ENCODE assay signal across 23 cellular contexts in the genomic region with DNA sequence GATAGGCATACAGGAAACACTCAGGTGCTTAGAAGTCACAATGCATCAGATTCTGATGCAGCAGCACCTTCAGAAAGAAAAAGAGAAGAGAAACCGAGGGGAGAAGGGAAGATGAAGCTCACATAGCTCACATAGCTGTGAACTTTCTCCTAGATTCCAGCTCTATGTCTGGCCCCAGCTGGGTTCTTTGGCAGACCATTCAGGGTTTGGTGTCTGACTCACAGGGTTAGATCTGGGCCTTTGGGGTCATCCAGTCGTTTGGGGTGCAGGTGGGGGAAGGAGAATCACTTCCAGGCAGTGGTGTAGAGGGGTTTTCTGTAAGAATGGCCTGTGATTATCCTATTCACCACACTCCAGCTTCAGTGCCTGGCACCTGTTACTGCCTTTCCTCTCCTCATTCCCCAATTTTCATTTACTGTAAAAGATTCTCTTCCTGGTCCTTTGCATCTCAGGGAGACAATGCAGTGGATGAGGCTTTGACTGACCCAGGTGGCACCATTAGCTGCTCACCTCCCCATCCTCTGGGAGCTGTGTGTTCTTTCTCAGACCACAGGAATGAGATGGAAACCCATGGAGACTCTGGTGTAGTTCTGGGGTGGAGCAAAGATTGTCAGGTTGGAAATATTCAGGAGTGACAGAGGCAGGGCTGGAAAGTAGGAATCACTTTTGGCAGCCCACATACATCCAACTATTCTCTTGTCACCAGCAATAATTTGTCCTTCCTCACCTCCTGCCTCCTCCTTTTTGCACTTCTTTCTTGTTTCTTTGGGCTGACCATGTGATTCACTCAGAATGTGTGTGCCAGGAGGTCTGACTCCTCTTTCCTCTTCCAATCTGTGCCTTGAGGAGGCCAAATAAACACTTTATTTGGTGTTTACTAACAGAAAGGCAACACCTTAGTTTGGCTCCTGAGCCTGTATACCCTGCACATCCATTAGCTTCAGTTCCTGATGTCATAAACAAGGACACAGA.
A peak's percentile ranks its signal among the peaks of the same experiment; 100 is the strongest.
DNase-seq lines count a peak whose midpoint lies in the region; ATAC-seq and TF ChIP-seq lines count a peak whose summit lies in the region.
"Had no signal": no experiment of that assay in that cellular context is flagged by ENCODE, and none has a peak within 500 bp of the region (broad histone marks: within the 10 kb centered on the region; RNA-seq: fewer than 3 reads in every experiment).

No MANE protein-coding gene starts in this region.

- no peak overlapping the region for H3K27ac ChIP-seq in colonic mucosa
- peak overlapping the region; percentile 34 to 56 for H3K27ac ChIP-seq in aorta (ENCODE audit: low read depth in 1 of 2, low read length in 2 of 2)
- no peak overlapping the region for H3K27ac ChIP-seq in uterus
- H3K27ac ChIP-seq: breast epithelium, coronary artery had no signal

- no peaks in the 10 kb centered on the region for H3K27me3 ChIP-seq in colonic mucosa
- no peaks in the 10 kb centered on the region for H3K27me3 ChIP-seq in aorta (ENCODE audit: control insufficient read depth in 1 of 2, insufficient read depth in 2 of 2, low read length in 1 of 2)
- H3K27me3 ChIP-seq in uterus = no peaks in the 10 kb centered on the region
- H3K27me3 ChIP-seq: BE2C, breast epithelium, tibial artery had no signal

- 23 to 25% methylated on average over 2 of the region's 2 CpGs for WGBS in aorta, 2 donors

- H3K4me3 ChIP-seq in colonic mucosa (no peak overlapping the region), mucosa of descending colon (no peak overlapping the region), aorta (ENCODE audit: low read length in 2 of 2) (no peak overlapping the region), uterus (no peak overlapping the region)
- H3K4me3 ChIP-seq: breast epithelium, coronary artery, GM12878, tibial artery had no signal

- no peaks in the 10 kb centered on the region for H3K36me3 ChIP-seq in colonic mucosa
- no peaks in the 10 kb centered on the region for H3K36me3 ChIP-seq in mucosa of descending colon (ENCODE audit: low read depth)
- no peaks in the 10 kb centered on the region for H3K36me3 ChIP-seq in aorta (ENCODE audit: control insufficient read depth in 1 of 2, insufficient read depth in 2 of 2, low read length in 1 of 2)
- H3K36me3 ChIP-seq in uterus = no peaks in the 10 kb centered on the region
- H3K36me3 ChIP-seq: BE2C, breast epithelium, tibial artery had no signal

- DNase-seq in Right ventricle myocardium inferior (ENCODE audit: missing footprints) (no peak), cardiac septum (ENCODE audit: low spot score) (no peak), colonic mucosa (peak; percentile 22), mucosa of descending colon (peak in 1 of 3 donors; percentile 12), aorta (no peak), NCI-H1092 (lab: John Stamatoyannopoulos, UW) (no peak), uterus (no peak), SHP77 (lab: John Stamatoyannopoulos, UW) (no peak)
- DNase-seq: activated CD8-positive, alpha-beta memory T cell treated with anti-CD3 and anti-CD28 coated beads for 24 hours; activated gamma-delta T cell; activated naive CD8-positive, alpha-beta T cell treated with anti-CD3 and anti-CD28 coated beads, Interleukin-2, amount 50 U/mL, for 24 hours; activated T-cell treated with anti-CD3 and anti-CD28 coated beads, Interleukin-2, amount 50 U/mL, for 1 hour; BE2C; DMS79; KG1; mesendoderm; NCI-H146; stimulated activated CD4-positive, alpha-beta T cell treated with anti-CD3 and anti-CD28 coated beads, Interleukin-4, amount 100 ng/mL, for 1 hour; stimulated activated naive B cell treated with anti-CD40 and anti-IgM and Interleukin-4, amounts not matched to agents 10 μg/mL and 1 μg/mL and 100 μg/mL, for 72 hours; tibial artery had no signal

- intact Hi-C loops in Right ventricle myocardium inferior (cut with DNase I) = no loop called here
- intact Hi-C loops in cardiac septum (cut with DNase I) = no loop called here
- intact Hi-C loops in colonic mucosa (cut with DNase I) = no loop called here
- intact Hi-C loops in mucosa of descending colon (cut with DNase I, micrococcal nuclease) = no loop called here
- intact Hi-C loops in aorta (cut with DNase I) = no loop called here
- intact Hi-C loops in uterus (cut with DNase I; ENCODE audit: low total_unique reads) = no loop called here

- H3K9me3 ChIP-seq in colonic mucosa = no peaks in the 10 kb centered on the region
- no peaks in the 10 kb centered on the region for H3K9me3 ChIP-seq in mucosa of descending colon
- H3K9me3 ChIP-seq in aorta (ENCODE audit: control insufficient read depth, low read length) = no peaks in the 10 kb centered on the region
- no peaks in the 10 kb centered on the region for H3K9me3 ChIP-seq in uterus
- H3K9me3 ChIP-seq: BE2C, breast epithelium, tibial artery had no signal

- TF ChIP-seq POLR2A in uterus (IDR thresholded peaks at IDR 0.05) = no peak

- TF ChIP-seq CTCF in colonic mucosa (IDR thresholded peaks at IDR 0.05) (no peak), mucosa of descending colon (IDR thresholded peaks at IDR 0.05) (no peak), uterus (IDR thresholded peaks at IDR 0.05) (no peak)

- ATAC-seq in Right ventricle myocardium inferior (peak; percentile 64), mucosa of descending colon (peak; percentile 19), aorta (ENCODE audit: low FRiP score) (no peak)
- ATAC-seq: activated naive CD8-positive, alpha-beta T cell treated with anti-CD3 and anti-CD28 coated beads, Interleukin-2, amount 50 U/mL, for 24 hours; GM12878; stimulated activated naive B cell treated with anti-CD40 and anti-IgM and Interleukin-4, amounts not matched to agents 10 μg/mL and 1 μg/mL and 100 μg/mL, for 72 hours had no signal

- H3K4me1 ChIP-seq in colonic mucosa (no peaks in the 10 kb centered on the region), mucosa of descending colon (ENCODE audit: low read depth) (no peaks in the 10 kb centered on the region), aorta (ENCODE audit: control insufficient read depth in 1 of 2, insufficient read depth in 2 of 2, low read length in 2 of 2) (peaks cover 4 to 9% of the 10 kb centered on the region in 2 donors), uterus (no peaks in the 10 kb centered on the region)
- H3K4me1 ChIP-seq: BE2C, breast epithelium had no signal

- H3K9ac ChIP-seq in colonic mucosa (ENCODE audit: low read depth in 2 of 2, low read length in 2 of 2) = no peak overlapping the region

Comparison
In these comparisons a context has a peak if more than half of its experiments do, and no peak if none do; other contexts are left out.
1. H3K27ac ChIP-seq: peak in aorta (2 of 2); none in colonic mucosa (single experiment) and uterus (0 of 2).